ENCODE assay signal across 1 cellular context in genomic region chr19:54616840-54617560, GRCh38.
TF ChIP-seq lines count a peak whose summit lies in the region.

No MANE protein-coding gene starts in this region.

TF ChIP-seq in GM12878, 131 proteins besides CTCF, POLR2A, EP300 and RAD21 (continues in another document):
- TF ChIP-seq SUPT20H (IDR thresholded peaks at IDR 0.05; ENCODE audit: borderline replicate concordance, control insufficient read depth, low read depth, low read length): no peak
- peak; percentile 96; a peak in 3 of 4 replicates for TF ChIP-seq IKZF2 (IDR thresholded peaks at IDR 0.05)
- peak; percentile 82 for TF ChIP-seq ZNF24 (IDR thresholded peaks at IDR 0.05)
- TF ChIP-seq SMC3 (IDR thresholded peaks at IDR 0.05; ENCODE audit: borderline replicate concordance, low read length): no peak
- no peak for TF ChIP-seq ZNF384 (IDR thresholded peaks at IDR 0.05; ENCODE audit: borderline replicate concordance, low read depth, low read length)
- 0 out of 2 replicates have a peak, but pooled peaks have one; percentile 34 for TF ChIP-seq TCF3 (IDR thresholded peaks at IDR 0.05; ENCODE audit: borderline replicate concordance, insufficient read depth, low read depth, low read length)
- no peak for TF ChIP-seq USF1 (IDR thresholded peaks at IDR 0.05; ENCODE audit: borderline replicate concordance, extremely low read length, insufficient read depth, low read depth, low read length)
- TF ChIP-seq DPF2 (IDR thresholded peaks at IDR 0.05): peak; percentile 97
- peak; percentile 25; the same call in 1 of the 2 replicates for TF ChIP-seq SMARCA5 (IDR thresholded peaks at IDR 0.05)
- no peak for TF ChIP-seq ESRRA (IDR thresholded peaks at IDR 0.05; ENCODE audit: low read length)
- no peak for TF ChIP-seq REST (IDR thresholded peaks at IDR 0.05; ENCODE audit: low read depth, low read length)
- TF ChIP-seq CBX3 (IDR thresholded peaks at IDR 0.05; ENCODE audit: borderline replicate concordance, low read depth): no peak
- TF ChIP-seq RFX5 (IDR thresholded peaks at IDR 0.05; ENCODE audit: low read depth, low read length): no peak
- peak; percentile 90 for TF ChIP-seq TBL1XR1 (IDR thresholded peaks at IDR 0.05; ENCODE audit: low read depth, low read length)
- no peak for TF ChIP-seq ZBTB4 (CRISPR knock-in tag; IDR thresholded peaks at IDR 0.05)
- peak; percentile 85 for TF ChIP-seq POLR2AphosphoS5 (IDR thresholded peaks at IDR 0.05; ENCODE audit: low read length)
- TF ChIP-seq NKRF (conservative IDR thresholded peaks at IDR 0.05): peak; percentile 51; the same call in 1 of the 2 replicates
- TF ChIP-seq ZNF217 (IDR thresholded peaks at IDR 0.05): 0 out of 2 replicates have a peak, but pooled peaks have one; percentile 42
- no peak for TF ChIP-seq POLR2AphosphoS2 (IDR thresholded peaks at IDR 0.05; ENCODE audit: low read depth, low read length)
- peak; percentile 92 for TF ChIP-seq GATAD2B (conservative IDR thresholded peaks at IDR 0.05; ENCODE audit: low read depth)
- TF ChIP-seq RBBP5 (conservative IDR thresholded peaks at IDR 0.05): no peak
- TF ChIP-seq ELK1 (IDR thresholded peaks at IDR 0.05; ENCODE audit: low read depth, low read length): no peak
- TF ChIP-seq ATF7 (IDR thresholded peaks at IDR 0.05; ENCODE audit: low read depth): peak; percentile 82
- peak; percentile 12; the same call in 1 of the 2 replicates for TF ChIP-seq CREB1 (IDR thresholded peaks at IDR 0.05; ENCODE audit: low read depth)
- peak; percentile 84 for TF ChIP-seq NR2F1 (conservative IDR thresholded peaks at IDR 0.05)
- TF ChIP-seq POU2F2 (IDR thresholded peaks at IDR 0.05; ENCODE audit: borderline replicate concordance, low read depth, low read length): peak; percentile 60; the same call in 1 of the 3 replicates
- peak; percentile 70 for TF ChIP-seq MEF2A (IDR thresholded peaks at IDR 0.05; ENCODE audit: insufficient read depth, low read depth, low read length)
- TF ChIP-seq HDAC2 (IDR thresholded peaks at IDR 0.05): no peak
- no peak for TF ChIP-seq USF2 (IDR thresholded peaks at IDR 0.05; ENCODE audit: borderline replicate concordance, low read depth, low read length)
- TF ChIP-seq SP1 (IDR thresholded peaks at IDR 0.05; ENCODE audit: low read depth, low read length): peak; percentile 62
- peak; percentile 69 for TF ChIP-seq BCL3 (IDR thresholded peaks at IDR 0.05; ENCODE audit: borderline replicate concordance, insufficient read depth, low read depth, low read length, poor library complexity, severe bottlenecking)
- TF ChIP-seq YBX1 (IDR thresholded peaks at IDR 0.05): no peak
- TF ChIP-seq SIX5 (IDR thresholded peaks at IDR 0.05; ENCODE audit: low read depth, low read length, severe bottlenecking): no peak
- no peak; the same call in 1 of the 2 replicates for TF ChIP-seq RAD51 (IDR thresholded peaks at IDR 0.05)
- TF ChIP-seq RELA (IDR thresholded peaks at IDR 0.05; ENCODE audit: borderline replicate concordance, partially characterized antibody): no peak
- no peak for TF ChIP-seq CHD4 (IDR thresholded peaks at IDR 0.05)
- TF ChIP-seq HSF1 (IDR thresholded peaks at IDR 0.05; ENCODE audit: low read depth, low read length): no peak
- TF ChIP-seq MAX (IDR thresholded peaks at IDR 0.05; ENCODE audit: low read depth, low read length): no peak
- TF ChIP-seq E2F8 (IDR thresholded peaks at IDR 0.05; ENCODE audit: low read depth, partially characterized antibody): no peak
- peak in 1 of 2 experiments; percentile 41; a peak in 1 of 3 replicates for TF ChIP-seq EGR1 (IDR thresholded peaks at IDR 0.05; ENCODE audit: borderline replicate concordance in 1 of 2, low read depth in 2 of 2, low read length in 2 of 2)
- TF ChIP-seq ZZZ3 (IDR thresholded peaks at IDR 0.05; ENCODE audit: control insufficient read depth, insufficient read length, low read depth): no peak
- no peak for TF ChIP-seq WRNIP1 (IDR thresholded peaks at IDR 0.05; ENCODE audit: borderline replicate concordance, low read depth, low read length)
- TF ChIP-seq JUND (IDR thresholded peaks at IDR 0.05; ENCODE audit: low read depth, low read length): peak; percentile 80; the same call in 1 of the 2 replicates
- TF ChIP-seq HCFC1 (IDR thresholded peaks at IDR 0.05; ENCODE audit: low read length): no peak
- TF ChIP-seq MYB (IDR thresholded peaks at IDR 0.05; ENCODE audit: borderline replicate concordance, low read depth, low read length): no peak
- peak; percentile 60; the same call in 1 of the 2 replicates for TF ChIP-seq MXI1 (IDR thresholded peaks at IDR 0.05; ENCODE audit: low read depth, low read length)
- TF ChIP-seq PAX5 (IDR thresholded peaks at IDR 0.05; ENCODE audit: borderline replicate concordance, low read depth, low read length): peak; percentile 96
- TF ChIP-seq SUZ12 (IDR thresholded peaks at IDR 0.05; ENCODE audit: unreplicated experiment): no peak
- peak; percentile 72 for TF ChIP-seq BMI1 (IDR thresholded peaks at IDR 0.05; ENCODE audit: borderline replicate concordance)
- no peak for TF ChIP-seq STAT3 (IDR thresholded peaks at IDR 0.05; ENCODE audit: low read depth, low read length)
